Comparison of ENCODE assay signal across 8 cellular contexts in the genomic region with DNA sequence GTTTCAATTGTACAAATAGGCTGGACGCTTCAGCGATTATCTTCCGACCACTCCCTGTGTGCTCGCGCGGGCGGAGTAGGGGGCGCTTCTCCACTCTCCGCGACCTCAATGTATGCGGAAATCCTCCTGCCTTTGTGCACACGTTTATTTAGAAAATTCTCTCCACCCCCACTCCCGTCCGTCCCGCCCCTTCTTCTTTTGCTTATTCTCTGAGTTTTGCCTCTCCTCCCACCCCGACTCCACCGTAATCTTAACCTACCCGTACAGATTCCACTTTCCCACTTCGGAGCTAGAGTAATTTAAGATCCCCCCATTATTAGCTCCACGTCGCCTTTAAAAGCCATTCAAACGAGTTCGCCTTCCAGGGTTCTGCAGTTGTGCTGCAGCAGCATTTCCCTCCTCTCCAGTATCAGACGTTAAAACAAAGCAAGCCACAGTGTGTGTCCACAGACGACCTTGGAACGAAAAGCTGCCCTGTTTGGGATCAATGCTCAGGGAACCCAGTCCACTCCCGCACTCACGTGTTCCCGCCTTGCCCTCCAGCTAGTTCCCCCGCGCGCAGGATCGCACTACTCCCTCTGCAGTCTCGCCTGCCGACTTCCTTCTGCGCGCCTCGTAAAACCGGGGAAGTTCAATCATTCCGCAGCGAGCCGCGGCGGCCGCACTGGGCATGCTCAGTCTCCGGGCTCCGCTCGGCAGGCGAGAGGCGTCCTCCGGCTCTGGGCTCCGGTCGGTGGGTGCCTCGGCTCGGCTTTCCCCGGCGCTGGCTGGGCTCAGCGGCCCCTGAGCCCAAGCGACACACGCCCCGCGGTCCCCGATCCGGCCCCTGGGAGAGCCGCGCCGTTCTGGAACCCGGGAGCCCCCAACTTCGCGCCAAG. TPM values are rescaled to one million over a fixed set of nuclear protein-coding genes. Genes with fewer than 3 reads are reported as not detected.
A peak's percentile ranks its signal among the peaks of the same experiment; 100 is the strongest.
DNase-seq lines count a peak whose midpoint lies in the region; ATAC-seq and TF ChIP-seq lines count a peak whose summit lies in the region.

Gene ANO6, plus strand, starts transcription at position 677 of the 878 bp plus-strand sequence. CDS start 227 bp downstream, outside the sequence.

- CTCF ChIA-PET in BJ (lab: Yijun Ruan, JAX): interaction anchor here (0.9 to 2.0 kb wide), 15 partner anchors 11 to 526 kb away, joined by 3 to 15 read pairs (median 4); partner anchors contain the start of gene ARID2

- POLR2A ChIA-PET in BJ (lab: Charles Lee): no interaction called here

- peaks cover 44% of the 10 kb centered on the region for H3K4me1 Mint-ChIP-seq in chondrocyte (ENCODE audit: low read depth)

- peak; percentile 80 for ATAC-seq in HG03432 (IDR thresholded peaks at IDR 0.05; ENCODE audit: unreplicated experiment)

- H3K36me3 Mint-ChIP-seq in chondrocyte (ENCODE audit: low read depth): no peaks in the 10 kb centered on the region

- TF ChIP-seq CTCF in BJ (IDR thresholded peaks at IDR 0.05; ENCODE audit: insufficient read depth, low read depth, low read length): peak; percentile 40
- peak; percentile 53 for TF ChIP-seq CTCF in chondrocyte (IDR thresholded peaks at IDR 0.05)

- no peaks in the 10 kb centered on the region for H3K27me3 Mint-ChIP-seq in chondrocyte (ENCODE audit: low read depth)

- H3K27ac Mint-ChIP-seq in chondrocyte (ENCODE audit: unreplicated experiment): peak within 1 kb of the TSS; percentile 99

- peak; percentile 90 for TF ChIP-seq POLR2A in GM19193 (IDR thresholded peaks at IDR 0.05; ENCODE audit: extremely low read depth, insufficient read depth, insufficient read length)

- H3K27me3 ChIP-seq in BJ (ENCODE audit: control insufficient read depth, insufficient read depth, low read length): no peaks in the 10 kb centered on the region

- H3K4me3 ChIP-seq in BJ (ENCODE audit: low read depth, low read length): peak within 1 kb of the TSS; percentile 82

- DNase-seq in BJ (ENCODE audit: low read depth) (no peak), NCI-H510A (lab: John Stamatoyannopoulos, UW) (peak; percentile 74), chondrocyte (ENCODE audit: low spot score) (peak; percentile 95), kidney tubule cell (ENCODE audit: low spot score) (peak; percentile 92)
- DNase-seq in activated CD4-positive, alpha-beta T cell treated with anti-CD3 and anti-CD28 coated beads for 24 hours (ENCODE audit: low read depth in 2 of 2): peak; percentile 61 to 66
- DNase-seq in stimulated activated CD4-positive, alpha-beta T cell treated with anti-CD3 and anti-CD28 coated beads, Interleukin-1b, Interleukin-23, amount 100 ng/mL, for 4 hours (ENCODE audit: low read depth in 2 of 2): peak; percentile 63 to 74

- H3K9me3 Mint-ChIP-seq in chondrocyte (ENCODE audit: low read depth): no peaks in the 10 kb centered on the region

- H3K36me3 ChIP-seq in BJ (ENCODE audit: control insufficient read depth, insufficient read depth, low read length): no peaks in the 10 kb centered on the region

- H3K4me3 Mint-ChIP-seq in chondrocyte (ENCODE audit: unreplicated experiment): peak within 1 kb of the TSS; percentile 100

RNA-seq across cellular contexts. Expression of gene ANO6, which starts in this region (rescaled TPM):
- 45.8 and 72.3 TPM in 2 replicates for polyA plus RNA-seq in BJ (2011; rRNA removed)
- polyA minus RNA-seq in BJ (2011; rRNA and poly(A)+ RNA removed): 43.7 and 44.7 TPM in 2 replicates
- 64.2 to 79.4 TPM (median 75.8 TPM) in 3 replicates for total RNA-seq in chondrocyte
